In the genomic region with DNA sequence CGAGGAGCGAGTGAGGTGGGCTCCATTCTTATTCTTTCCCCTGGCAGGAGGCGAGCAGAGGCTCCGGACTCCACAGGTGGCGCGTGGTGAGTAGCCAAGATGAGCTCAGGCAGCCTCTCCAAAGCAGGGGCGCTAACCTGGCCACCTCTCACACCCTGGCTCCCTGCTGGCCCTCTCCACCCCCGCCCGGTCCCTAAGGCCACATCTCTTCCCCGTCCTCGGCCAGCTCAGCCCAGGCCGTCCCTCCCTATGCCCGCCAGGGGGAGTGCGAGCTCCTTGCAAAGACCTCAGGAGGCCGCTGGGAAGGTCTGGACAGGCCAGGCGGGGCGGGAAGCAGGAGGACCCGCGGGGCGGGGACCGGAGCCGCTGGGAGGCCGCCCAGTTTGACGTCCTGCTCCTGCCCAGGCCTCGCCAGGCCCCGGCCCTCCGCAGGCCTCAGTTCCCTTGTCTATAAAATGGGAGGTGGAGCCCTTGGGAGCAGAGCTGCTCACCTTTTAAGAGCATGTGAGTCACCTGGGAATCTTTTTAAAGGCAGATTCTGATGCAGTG, we compare ENCODE assay signal across 1 cellular context.
TF ChIP-seq lines count a peak whose summit lies in the region.

No MANE protein-coding gene starts in this region.

TF ChIP-seq in K562, 482 proteins besides CTCF, POLR2A, EP300 and RAD21 (continued from another document and continues in another):
- TF ChIP-seq, protein P1, sequence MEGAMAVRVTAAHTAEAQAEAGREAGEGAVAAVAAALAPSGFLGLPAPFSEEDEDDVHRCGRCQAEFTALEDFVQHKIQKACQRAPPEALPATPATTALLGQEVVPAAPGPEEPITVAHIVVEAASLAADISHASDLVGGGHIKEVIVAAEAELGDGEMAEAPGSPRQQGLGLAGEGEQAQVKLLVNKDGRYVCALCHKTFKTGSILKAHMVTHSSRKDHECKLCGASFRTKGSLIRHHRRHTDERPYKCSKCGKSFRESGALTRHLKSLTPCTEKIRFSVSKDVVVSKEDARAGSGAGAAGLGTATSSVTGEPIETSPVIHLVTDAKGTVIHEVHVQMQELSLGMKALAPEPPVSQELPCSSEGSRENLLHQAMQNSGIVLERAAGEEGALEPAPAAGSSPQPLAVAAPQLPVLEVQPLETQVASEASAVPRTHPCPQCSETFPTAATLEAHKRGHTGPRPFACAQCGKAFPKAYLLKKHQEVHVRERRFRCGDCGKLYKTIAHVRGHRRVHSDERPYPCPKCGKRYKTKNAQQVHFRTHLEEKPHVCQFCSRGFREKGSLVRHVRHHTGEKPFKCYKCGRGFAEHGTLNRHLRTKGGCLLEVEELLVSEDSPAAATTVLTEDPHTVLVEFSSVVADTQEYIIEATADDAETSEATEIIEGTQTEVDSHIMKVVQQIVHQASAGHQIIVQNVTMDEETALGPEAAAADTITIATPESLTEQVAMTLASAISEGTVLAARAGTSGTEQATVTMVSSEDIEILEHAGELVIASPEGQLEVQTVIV (CRISPR knock-in tag; IDR thresholded peaks at IDR 0.05; ENCODE audit: borderline replicate concordance) = no peak
- TF ChIP-seq ZBTB7A (IDR thresholded peaks at IDR 0.05; ENCODE audit: borderline replicate concordance, control insufficient read depth, low read depth, low read length) = peak; percentile 54; the same call in 1 of the 2 replicates
- no peak for TF ChIP-seq BCOR (IDR thresholded peaks at IDR 0.05)
- TF ChIP-seq ADNP (tag; IDR thresholded peaks at IDR 0.05) = no peak
- TF ChIP-seq, protein P2, sequence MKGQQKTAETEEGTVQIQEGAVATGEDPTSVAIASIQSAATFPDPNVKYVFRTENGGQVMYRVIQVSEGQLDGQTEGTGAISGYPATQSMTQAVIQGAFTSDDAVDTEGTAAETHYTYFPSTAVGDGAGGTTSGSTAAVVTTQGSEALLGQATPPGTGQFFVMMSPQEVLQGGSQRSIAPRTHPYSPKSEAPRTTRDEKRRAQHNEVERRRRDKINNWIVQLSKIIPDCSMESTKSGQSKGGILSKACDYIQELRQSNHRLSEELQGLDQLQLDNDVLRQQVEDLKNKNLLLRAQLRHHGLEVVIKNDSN (CRISPR knock-in tag; IDR thresholded peaks at IDR 0.05) = no peak
- TF ChIP-seq, protein P3, sequence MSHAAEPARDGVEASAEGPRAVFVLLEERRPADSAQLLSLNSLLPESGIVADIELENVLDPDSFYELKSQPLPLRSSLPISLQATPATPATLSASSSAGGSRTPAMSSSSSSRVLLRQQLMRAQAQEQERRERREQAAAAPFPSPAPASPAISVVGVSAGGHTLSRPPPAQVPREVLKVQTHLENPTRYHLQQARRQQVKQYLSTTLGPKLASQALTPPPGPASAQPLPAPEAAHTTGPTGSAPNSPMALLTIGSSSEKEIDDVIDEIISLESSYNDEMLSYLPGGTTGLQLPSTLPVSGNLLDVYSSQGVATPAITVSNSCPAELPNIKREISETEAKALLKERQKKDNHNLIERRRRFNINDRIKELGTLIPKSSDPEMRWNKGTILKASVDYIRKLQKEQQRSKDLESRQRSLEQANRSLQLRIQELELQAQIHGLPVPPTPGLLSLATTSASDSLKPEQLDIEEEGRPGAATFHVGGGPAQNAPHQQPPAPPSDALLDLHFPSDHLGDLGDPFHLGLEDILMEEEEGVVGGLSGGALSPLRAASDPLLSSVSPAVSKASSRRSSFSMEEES (CRISPR knock-in tag; IDR thresholded peaks at IDR 0.05) = no peak
- no peak for TF ChIP-seq ETV5 (CRISPR knock-in tag; IDR thresholded peaks at IDR 0.05; ENCODE audit: low read depth)
- TF ChIP-seq TARDBP (IDR thresholded peaks at IDR 0.05) = 0 out of 2 replicates have a peak, but pooled peaks have one; percentile 31
- no peak for TF ChIP-seq CREB1 (IDR thresholded peaks at IDR 0.05)
- TF ChIP-seq CREB1 (CRISPR knock-in tag; IDR thresholded peaks at IDR 0.05) = no peak
- TF ChIP-seq, protein P4, sequence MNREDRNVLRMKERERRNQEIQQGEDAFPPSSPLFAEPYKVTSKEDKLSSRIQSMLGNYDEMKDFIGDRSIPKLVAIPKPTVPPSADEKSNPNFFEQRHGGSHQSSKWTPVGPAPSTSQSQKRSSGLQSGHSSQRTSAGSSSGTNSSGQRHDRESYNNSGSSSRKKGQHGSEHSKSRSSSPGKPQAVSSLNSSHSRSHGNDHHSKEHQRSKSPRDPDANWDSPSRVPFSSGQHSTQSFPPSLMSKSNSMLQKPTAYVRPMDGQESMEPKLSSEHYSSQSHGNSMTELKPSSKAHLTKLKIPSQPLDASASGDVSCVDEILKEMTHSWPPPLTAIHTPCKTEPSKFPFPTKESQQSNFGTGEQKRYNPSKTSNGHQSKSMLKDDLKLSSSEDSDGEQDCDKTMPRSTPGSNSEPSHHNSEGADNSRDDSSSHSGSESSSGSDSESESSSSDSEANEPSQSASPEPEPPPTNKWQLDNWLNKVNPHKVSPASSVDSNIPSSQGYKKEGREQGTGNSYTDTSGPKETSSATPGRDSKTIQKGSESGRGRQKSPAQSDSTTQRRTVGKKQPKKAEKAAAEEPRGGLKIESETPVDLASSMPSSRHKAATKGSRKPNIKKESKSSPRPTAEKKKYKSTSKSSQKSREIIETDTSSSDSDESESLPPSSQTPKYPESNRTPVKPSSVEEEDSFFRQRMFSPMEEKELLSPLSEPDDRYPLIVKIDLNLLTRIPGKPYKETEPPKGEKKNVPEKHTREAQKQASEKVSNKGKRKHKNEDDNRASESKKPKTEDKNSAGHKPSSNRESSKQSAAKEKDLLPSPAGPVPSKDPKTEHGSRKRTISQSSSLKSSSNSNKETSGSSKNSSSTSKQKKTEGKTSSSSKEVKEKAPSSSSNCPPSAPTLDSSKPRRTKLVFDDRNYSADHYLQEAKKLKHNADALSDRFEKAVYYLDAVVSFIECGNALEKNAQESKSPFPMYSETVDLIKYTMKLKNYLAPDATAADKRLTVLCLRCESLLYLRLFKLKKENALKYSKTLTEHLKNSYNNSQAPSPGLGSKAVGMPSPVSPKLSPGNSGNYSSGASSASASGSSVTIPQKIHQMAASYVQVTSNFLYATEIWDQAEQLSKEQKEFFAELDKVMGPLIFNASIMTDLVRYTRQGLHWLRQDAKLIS (CRISPR knock-in tag; IDR thresholded peaks at IDR 0.05) = no peak
- no peak for TF ChIP-seq HDAC2 (IDR thresholded peaks at IDR 0.05)
- TF ChIP-seq, protein P5, sequence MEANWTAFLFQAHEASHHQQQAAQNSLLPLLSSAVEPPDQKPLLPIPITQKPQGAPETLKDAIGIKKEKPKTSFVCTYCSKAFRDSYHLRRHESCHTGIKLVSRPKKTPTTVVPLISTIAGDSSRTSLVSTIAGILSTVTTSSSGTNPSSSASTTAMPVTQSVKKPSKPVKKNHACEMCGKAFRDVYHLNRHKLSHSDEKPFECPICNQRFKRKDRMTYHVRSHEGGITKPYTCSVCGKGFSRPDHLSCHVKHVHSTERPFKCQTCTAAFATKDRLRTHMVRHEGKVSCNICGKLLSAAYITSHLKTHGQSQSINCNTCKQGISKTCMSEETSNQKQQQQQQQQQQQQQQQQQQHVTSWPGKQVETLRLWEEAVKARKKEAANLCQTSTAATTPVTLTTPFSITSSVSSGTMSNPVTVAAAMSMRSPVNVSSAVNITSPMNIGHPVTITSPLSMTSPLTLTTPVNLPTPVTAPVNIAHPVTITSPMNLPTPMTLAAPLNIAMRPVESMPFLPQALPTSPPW (CRISPR knock-in tag; IDR thresholded peaks at IDR 0.05) = peak; percentile 42; the same call in 1 of the 2 replicates
- TF ChIP-seq RBM17 (IDR thresholded peaks at IDR 0.05; ENCODE audit: borderline replicate concordance, low read depth, low read length) = no peak
- TF ChIP-seq, protein P6, sequence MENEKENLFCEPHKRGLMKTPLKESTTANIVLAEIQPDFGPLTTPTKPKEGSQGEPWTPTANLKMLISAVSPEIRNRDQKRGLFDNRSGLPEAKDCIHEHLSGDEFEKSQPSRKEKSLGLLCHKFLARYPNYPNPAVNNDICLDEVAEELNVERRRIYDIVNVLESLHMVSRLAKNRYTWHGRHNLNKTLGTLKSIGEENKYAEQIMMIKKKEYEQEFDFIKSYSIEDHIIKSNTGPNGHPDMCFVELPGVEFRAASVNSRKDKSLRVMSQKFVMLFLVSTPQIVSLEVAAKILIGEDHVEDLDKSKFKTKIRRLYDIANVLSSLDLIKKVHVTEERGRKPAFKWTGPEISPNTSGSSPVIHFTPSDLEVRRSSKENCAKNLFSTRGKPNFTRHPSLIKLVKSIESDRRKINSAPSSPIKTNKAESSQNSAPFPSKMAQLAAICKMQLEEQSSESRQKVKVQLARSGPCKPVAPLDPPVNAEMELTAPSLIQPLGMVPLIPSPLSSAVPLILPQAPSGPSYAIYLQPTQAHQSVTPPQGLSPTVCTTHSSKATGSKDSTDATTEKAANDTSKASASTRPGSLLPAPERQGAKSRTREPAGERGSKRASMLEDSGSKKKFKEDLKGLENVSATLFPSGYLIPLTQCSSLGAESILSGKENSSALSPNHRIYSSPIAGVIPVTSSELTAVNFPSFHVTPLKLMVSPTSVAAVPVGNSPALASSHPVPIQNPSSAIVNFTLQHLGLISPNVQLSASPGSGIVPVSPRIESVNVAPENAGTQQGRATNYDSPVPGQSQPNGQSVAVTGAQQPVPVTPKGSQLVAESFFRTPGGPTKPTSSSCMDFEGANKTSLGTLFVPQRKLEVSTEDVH (IDR thresholded peaks at IDR 0.05; ENCODE audit: low read depth, partially characterized antibody) = no peak
- TF ChIP-seq CCNT2 (IDR thresholded peaks at IDR 0.05; ENCODE audit: borderline replicate concordance, extremely low read depth, insufficient read length, low read depth, low read length) = peak; percentile 12
- no peak; the same call in 1 of the 2 replicates for TF ChIP-seq ZNF384 (IDR thresholded peaks at IDR 0.05; ENCODE audit: low read depth, low read length)
- TF ChIP-seq, protein P7, sequence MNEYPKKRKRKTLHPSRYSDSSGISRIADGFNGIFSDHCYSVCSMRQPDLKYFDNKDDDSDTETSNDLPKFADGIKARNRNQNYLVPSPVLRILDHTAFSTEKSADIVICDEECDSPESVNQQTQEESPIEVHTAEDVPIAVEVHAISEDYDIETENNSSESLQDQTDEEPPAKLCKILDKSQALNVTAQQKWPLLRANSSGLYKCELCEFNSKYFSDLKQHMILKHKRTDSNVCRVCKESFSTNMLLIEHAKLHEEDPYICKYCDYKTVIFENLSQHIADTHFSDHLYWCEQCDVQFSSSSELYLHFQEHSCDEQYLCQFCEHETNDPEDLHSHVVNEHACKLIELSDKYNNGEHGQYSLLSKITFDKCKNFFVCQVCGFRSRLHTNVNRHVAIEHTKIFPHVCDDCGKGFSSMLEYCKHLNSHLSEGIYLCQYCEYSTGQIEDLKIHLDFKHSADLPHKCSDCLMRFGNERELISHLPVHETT (CRISPR knock-in tag; conservative IDR thresholded peaks at IDR 0.05 in 1 of 2, IDR thresholded peaks at IDR 0.05 in 1 of 2) = no peak
- TF ChIP-seq GTF2A2 (tag; IDR thresholded peaks at IDR 0.05) = no peak
- TF ChIP-seq CXXC5 (CRISPR knock-in tag; IDR thresholded peaks at IDR 0.05) = peak; percentile 43; the same call in 1 of the 2 replicates
- TF ChIP-seq, protein P8, sequence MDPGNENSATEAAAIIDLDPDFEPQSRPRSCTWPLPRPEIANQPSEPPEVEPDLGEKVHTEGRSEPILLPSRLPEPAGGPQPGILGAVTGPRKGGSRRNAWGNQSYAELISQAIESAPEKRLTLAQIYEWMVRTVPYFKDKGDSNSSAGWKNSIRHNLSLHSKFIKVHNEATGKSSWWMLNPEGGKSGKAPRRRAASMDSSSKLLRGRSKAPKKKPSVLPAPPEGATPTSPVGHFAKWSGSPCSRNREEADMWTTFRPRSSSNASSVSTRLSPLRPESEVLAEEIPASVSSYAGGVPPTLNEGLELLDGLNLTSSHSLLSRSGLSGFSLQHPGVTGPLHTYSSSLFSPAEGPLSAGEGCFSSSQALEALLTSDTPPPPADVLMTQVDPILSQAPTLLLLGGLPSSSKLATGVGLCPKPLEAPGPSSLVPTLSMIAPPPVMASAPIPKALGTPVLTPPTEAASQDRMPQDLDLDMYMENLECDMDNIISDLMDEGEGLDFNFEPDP (CRISPR knock-in tag; IDR thresholded peaks at IDR 0.05) = no peak
- TF ChIP-seq NR4A1 (CRISPR knock-in tag; IDR thresholded peaks at IDR 0.05) = no peak
- TF ChIP-seq NR4A1 (tag; IDR thresholded peaks at IDR 0.05) = no peak
- TF ChIP-seq ELF1 (tag; IDR thresholded peaks at IDR 0.05) = no peak
- TF ChIP-seq ATF1 (CRISPR knock-in tag; IDR thresholded peaks at IDR 0.05) = no peak
- TF ChIP-seq ATF1 (tag; IDR thresholded peaks at IDR 0.05) = no peak
- no peak for TF ChIP-seq KLF10 (CRISPR knock-in tag; IDR thresholded peaks at IDR 0.05)
- TF ChIP-seq ZNF253 (CRISPR knock-in tag; conservative IDR thresholded peaks at IDR 0.05) = no peak
- TF ChIP-seq RBM22 (IDR thresholded peaks at IDR 0.05; ENCODE audit: low read depth, low read length, poor library complexity, severe bottlenecking) = no peak
- TF ChIP-seq KLF16 (IDR thresholded peaks at IDR 0.05) = peak; percentile 18; the same call in 1 of the 2 replicates
- TF ChIP-seq ZNF274 (IDR thresholded peaks at IDR 0.05; ENCODE audit: borderline replicate concordance, low read depth, low read length) = no peak
- TF ChIP-seq, protein P9, sequence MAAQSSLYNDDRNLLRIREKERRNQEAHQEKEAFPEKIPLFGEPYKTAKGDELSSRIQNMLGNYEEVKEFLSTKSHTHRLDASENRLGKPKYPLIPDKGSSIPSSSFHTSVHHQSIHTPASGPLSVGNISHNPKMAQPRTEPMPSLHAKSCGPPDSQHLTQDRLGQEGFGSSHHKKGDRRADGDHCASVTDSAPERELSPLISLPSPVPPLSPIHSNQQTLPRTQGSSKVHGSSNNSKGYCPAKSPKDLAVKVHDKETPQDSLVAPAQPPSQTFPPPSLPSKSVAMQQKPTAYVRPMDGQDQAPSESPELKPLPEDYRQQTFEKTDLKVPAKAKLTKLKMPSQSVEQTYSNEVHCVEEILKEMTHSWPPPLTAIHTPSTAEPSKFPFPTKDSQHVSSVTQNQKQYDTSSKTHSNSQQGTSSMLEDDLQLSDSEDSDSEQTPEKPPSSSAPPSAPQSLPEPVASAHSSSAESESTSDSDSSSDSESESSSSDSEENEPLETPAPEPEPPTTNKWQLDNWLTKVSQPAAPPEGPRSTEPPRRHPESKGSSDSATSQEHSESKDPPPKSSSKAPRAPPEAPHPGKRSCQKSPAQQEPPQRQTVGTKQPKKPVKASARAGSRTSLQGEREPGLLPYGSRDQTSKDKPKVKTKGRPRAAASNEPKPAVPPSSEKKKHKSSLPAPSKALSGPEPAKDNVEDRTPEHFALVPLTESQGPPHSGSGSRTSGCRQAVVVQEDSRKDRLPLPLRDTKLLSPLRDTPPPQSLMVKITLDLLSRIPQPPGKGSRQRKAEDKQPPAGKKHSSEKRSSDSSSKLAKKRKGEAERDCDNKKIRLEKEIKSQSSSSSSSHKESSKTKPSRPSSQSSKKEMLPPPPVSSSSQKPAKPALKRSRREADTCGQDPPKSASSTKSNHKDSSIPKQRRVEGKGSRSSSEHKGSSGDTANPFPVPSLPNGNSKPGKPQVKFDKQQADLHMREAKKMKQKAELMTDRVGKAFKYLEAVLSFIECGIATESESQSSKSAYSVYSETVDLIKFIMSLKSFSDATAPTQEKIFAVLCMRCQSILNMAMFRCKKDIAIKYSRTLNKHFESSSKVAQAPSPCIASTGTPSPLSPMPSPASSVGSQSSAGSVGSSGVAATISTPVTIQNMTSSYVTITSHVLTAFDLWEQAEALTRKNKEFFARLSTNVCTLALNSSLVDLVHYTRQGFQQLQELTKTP (IDR thresholded peaks at IDR 0.05; ENCODE audit: low read depth in 1 of 2, partially characterized antibody in 2 of 2) = no peak
- TF ChIP-seq FOXJ3 (CRISPR knock-in tag; IDR thresholded peaks at IDR 0.05) = no peak
- TF ChIP-seq SP2 (IDR thresholded peaks at IDR 0.05; ENCODE audit: extremely low read depth, low read depth, low read length, poor library complexity, severe bottlenecking) = no peak
- TF ChIP-seq ZEB2 (IDR thresholded peaks at IDR 0.05) = no peak
